Comparison of ENCODE assay signal across 21 cellular contexts in the genomic region with DNA sequence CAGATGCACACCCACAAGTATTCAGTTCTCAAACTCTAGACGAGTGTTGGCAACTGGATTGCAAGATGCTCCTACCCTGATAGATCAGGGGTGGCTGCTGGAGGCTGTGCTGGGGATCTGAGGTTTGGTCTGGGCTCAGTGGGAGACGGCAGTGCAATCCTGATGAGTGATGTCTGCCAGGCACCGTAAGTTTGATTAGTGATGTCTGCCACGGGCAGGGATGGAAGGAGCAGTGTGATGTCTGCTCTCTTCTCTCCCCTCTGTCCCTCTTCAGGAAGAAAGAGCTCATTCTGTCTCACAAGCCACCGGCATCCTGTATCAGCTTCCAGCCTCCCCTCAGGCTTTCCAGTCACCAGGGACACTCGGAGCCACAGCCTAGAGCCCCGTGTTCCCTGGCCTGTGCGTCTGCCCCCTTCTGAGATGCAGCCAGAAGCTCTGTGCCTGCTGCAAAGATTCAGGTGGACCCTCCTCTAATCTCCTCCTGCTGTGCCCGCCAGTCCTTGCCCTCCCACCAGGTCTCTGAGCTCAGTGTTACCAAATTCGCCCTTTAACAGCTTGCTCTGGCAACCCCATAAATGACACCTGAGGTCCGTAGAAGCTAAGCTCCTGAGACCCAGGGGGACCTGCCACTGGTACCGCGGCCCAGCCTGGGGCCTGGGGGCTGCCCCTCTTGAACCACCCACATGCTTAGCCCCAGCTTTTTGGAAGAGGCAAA. TPM values are rescaled to one million over a fixed set of nuclear protein-coding genes. Genes with fewer than 3 reads are reported as not detected.
DNase-seq lines count a peak whose midpoint lies in the region; ATAC-seq and TF ChIP-seq lines count a peak whose summit lies in the region.
"Had no signal": no experiment of that assay in that cellular context is flagged by ENCODE, and none has a peak within 500 bp of the region (broad histone marks: within the 10 kb centered on the region; RNA-seq: fewer than 3 reads in every experiment).

No MANE protein-coding gene starts in this region.

- H3K9ac ChIP-seq in iPS-15b (ENCODE audit: low read depth, low read length): peak overlapping the region; percentile 54
- H3K9ac ChIP-seq: BLaER1 had no signal

- no peaks in the 10 kb centered on the region for H3K36me3 Mint-ChIP-seq in activated T-cell treated with anti-CD3 and anti-CD28 coated beads, Interleukin-2, amount 50 U/mL, for 24 hours (ENCODE audit: low read depth)
- H3K36me3 Mint-ChIP-seq in WTC11 (peaks cover 8% of the 10 kb centered on the region), type B pancreatic cell (peaks cover 9% of the 10 kb centered on the region)

- no peak overlapping the region for H3K4me3 Mint-ChIP-seq in activated T-cell treated with anti-CD3 and anti-CD28 coated beads, Interleukin-2, amount 50 U/mL, for 24 hours
- no peak overlapping the region for H3K4me3 Mint-ChIP-seq in WTC11
- H3K4me3 Mint-ChIP-seq in type B pancreatic cell: no peak overlapping the region
- H3K4me3 Mint-ChIP-seq: naive thymus-derived CD4-positive, alpha-beta T cell had no signal

- no peaks in the 10 kb centered on the region for H3K9me3 Mint-ChIP-seq in activated T-cell treated with anti-CD3 and anti-CD28 coated beads, Interleukin-2, amount 50 U/mL, for 24 hours
- H3K9me3 Mint-ChIP-seq in WTC11 (no peaks in the 10 kb centered on the region), type B pancreatic cell (no peaks in the 10 kb centered on the region)
- H3K9me3 Mint-ChIP-seq: naive thymus-derived CD4-positive, alpha-beta T cell had no signal

- no peak overlapping the region for H3K4me3 ChIP-seq in iPS-15b (ENCODE audit: low read depth, low read length)
- H3K4me3 ChIP-seq: BLaER1, ovary, upper lobe of right lung had no signal

- peaks cover 8% of the 10 kb centered on the region for H3K4me1 ChIP-seq in iPS-15b (ENCODE audit: control insufficient read depth, insufficient read depth, low read length)
- H3K4me1 ChIP-seq: upper lobe of right lung had no signal

- H3K4me1 Mint-ChIP-seq in activated T-cell treated with anti-CD3 and anti-CD28 coated beads, Interleukin-2, amount 50 U/mL, for 24 hours (ENCODE audit: low read depth): no peaks in the 10 kb centered on the region
- H3K4me1 Mint-ChIP-seq in WTC11 (peaks cover 28% of the 10 kb centered on the region), type B pancreatic cell (ENCODE audit: unreplicated experiment) (peaks cover 17% of the 10 kb centered on the region)

- no peak for DNase-seq in activated T-cell treated with anti-CD3 and anti-CD28 coated beads, Interleukin-2, amount 50 U/mL, for 24 hours
- DNase-seq in activated T-cell treated with anti-CD3 and anti-CD28 coated beads for 4 hours (no peak), WTC11 (ENCODE audit: low spot score) (no peak), type B pancreatic cell (ENCODE audit: extremely low spot score, unreplicated experiment) (no peak), posterior vena cava (ENCODE audit: low spot score) (no peak), OCI-M2 (lab: John Stamatoyannopoulos, UW; ENCODE audit: unreplicated experiment) (no peak)
- DNase-seq in stimulated activated CD4-positive, alpha-beta T cell treated with anti-CD3 and anti-CD28 coated beads, Interleukin-1b, Interleukin-23, amount 100 ng/mL, for 48 hours: no peak
- DNase-seq: Calu3; effector memory CD4-positive, alpha-beta T cell; HCEC 1CT; naive thymus-derived CD4-positive, alpha-beta T cell; NCI-H1092; NCI-H2029; NCI-H510A; ovary; stimulated activated CD4-positive, alpha-beta T cell treated with anti-CD3 and anti-CD28 coated beads, Interleukin-12 subunit alpha, Interleukin-12 subunit beta, amount 100 ng/mL, for 4 hours; T-helper 2 cell; upper lobe of right lung had no signal

- TF ChIP-seq CTCF in WTC11 (IDR thresholded peaks at IDR 0.05) (no peak), type B pancreatic cell (conservative IDR thresholded peaks at IDR 0.05) (no peak)

- peaks cover 15% of the 10 kb centered on the region for H3K36me3 ChIP-seq in iPS-15b (ENCODE audit: control insufficient read depth, insufficient read depth, low read length)
- H3K36me3 ChIP-seq: ovary had no signal

- H3K27ac Mint-ChIP-seq in activated T-cell treated with anti-CD3 and anti-CD28 coated beads, Interleukin-2, amount 50 U/mL, for 24 hours: peak overlapping the region; percentile 48
- H3K27ac Mint-ChIP-seq in WTC11 (peak overlapping the region; percentile 27; the same call in 1 of the 2 replicates), type B pancreatic cell (peak overlapping the region; percentile 61)

- H3K9me3 ChIP-seq in iPS-15b (ENCODE audit: control insufficient read depth, insufficient read depth, low read length): no peaks in the 10 kb centered on the region
- H3K9me3 ChIP-seq: BLaER1, ovary, upper lobe of right lung had no signal

- intact Hi-C loops in posterior vena cava (cut with DNase I): loop anchor here in 1 of 2 donors (10.0 kb wide), 1 partner anchor 364 kb away; no protein-coding TSS in a partner anchor

- no peaks in the 10 kb centered on the region for H3K27me3 Mint-ChIP-seq in activated T-cell treated with anti-CD3 and anti-CD28 coated beads, Interleukin-2, amount 50 U/mL, for 24 hours
- H3K27me3 Mint-ChIP-seq in WTC11 (ENCODE audit: low read depth) (no peaks in the 10 kb centered on the region; the same call in 1 of the 2 replicates), type B pancreatic cell (no peaks in the 10 kb centered on the region)
- H3K27me3 Mint-ChIP-seq: naive thymus-derived CD4-positive, alpha-beta T cell had no signal

- no peaks in the 10 kb centered on the region for H3K27me3 ChIP-seq in iPS-15b (ENCODE audit: control insufficient read depth, insufficient read depth, low read length)
- H3K27me3 ChIP-seq: BLaER1, ovary, upper lobe of right lung had no signal

- CTCF ChIA-PET in WTC11 (lab: Charles Lee): interaction anchor here (0.6 to 8.3 kb wide), 22 partner anchors 8 to 314 kb away, joined by 3 to 221 read pairs (median 4); no protein-coding TSS in a partner anchor

- ATAC-seq in WTC11: no peak
- ATAC-seq: naive thymus-derived CD4-positive, alpha-beta T cell; right cardiac atrium; upper lobe of right lung had no signal

- POLR2A ChIA-PET in WTC11 (lab: Charles Lee): interaction anchor here (1.0 to 2.3 kb wide), 2 partner anchors 14 to 175 kb away, joined by 3 to 10 read pairs; no protein-coding TSS in a partner anchor

TF ChIP-seq in WTC11, 78 proteins besides CTCF, POLR2A, EP300 and RAD21 (continues in another document):
- no peak for TF ChIP-seq ETV6 (CRISPR knock-in tag; IDR thresholded peaks at IDR 0.05)
- no peak for TF ChIP-seq ZNF317 (CRISPR knock-in tag; IDR thresholded peaks at IDR 0.05; ENCODE audit: borderline replicate concordance, low read depth)
- TF ChIP-seq, protein P1, sequence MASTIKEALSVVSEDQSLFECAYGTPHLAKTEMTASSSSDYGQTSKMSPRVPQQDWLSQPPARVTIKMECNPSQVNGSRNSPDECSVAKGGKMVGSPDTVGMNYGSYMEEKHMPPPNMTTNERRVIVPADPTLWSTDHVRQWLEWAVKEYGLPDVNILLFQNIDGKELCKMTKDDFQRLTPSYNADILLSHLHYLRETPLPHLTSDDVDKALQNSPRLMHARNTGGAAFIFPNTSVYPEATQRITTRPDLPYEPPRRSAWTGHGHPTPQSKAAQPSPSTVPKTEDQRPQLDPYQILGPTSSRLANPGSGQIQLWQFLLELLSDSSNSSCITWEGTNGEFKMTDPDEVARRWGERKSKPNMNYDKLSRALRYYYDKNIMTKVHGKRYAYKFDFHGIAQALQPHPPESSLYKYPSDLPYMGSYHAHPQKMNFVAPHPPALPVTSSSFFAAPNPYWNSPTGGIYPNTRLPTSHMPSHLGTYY (CRISPR knock-in tag; IDR thresholded peaks at IDR 0.05): no peak
- TF ChIP-seq, protein P2, sequence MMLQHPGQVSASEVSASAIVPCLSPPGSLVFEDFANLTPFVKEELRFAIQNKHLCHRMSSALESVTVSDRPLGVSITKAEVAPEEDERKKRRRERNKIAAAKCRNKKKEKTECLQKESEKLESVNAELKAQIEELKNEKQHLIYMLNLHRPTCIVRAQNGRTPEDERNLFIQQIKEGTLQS (CRISPR knock-in tag; conservative IDR thresholded peaks at IDR 0.05): no peak
- TF ChIP-seq, protein P3, sequence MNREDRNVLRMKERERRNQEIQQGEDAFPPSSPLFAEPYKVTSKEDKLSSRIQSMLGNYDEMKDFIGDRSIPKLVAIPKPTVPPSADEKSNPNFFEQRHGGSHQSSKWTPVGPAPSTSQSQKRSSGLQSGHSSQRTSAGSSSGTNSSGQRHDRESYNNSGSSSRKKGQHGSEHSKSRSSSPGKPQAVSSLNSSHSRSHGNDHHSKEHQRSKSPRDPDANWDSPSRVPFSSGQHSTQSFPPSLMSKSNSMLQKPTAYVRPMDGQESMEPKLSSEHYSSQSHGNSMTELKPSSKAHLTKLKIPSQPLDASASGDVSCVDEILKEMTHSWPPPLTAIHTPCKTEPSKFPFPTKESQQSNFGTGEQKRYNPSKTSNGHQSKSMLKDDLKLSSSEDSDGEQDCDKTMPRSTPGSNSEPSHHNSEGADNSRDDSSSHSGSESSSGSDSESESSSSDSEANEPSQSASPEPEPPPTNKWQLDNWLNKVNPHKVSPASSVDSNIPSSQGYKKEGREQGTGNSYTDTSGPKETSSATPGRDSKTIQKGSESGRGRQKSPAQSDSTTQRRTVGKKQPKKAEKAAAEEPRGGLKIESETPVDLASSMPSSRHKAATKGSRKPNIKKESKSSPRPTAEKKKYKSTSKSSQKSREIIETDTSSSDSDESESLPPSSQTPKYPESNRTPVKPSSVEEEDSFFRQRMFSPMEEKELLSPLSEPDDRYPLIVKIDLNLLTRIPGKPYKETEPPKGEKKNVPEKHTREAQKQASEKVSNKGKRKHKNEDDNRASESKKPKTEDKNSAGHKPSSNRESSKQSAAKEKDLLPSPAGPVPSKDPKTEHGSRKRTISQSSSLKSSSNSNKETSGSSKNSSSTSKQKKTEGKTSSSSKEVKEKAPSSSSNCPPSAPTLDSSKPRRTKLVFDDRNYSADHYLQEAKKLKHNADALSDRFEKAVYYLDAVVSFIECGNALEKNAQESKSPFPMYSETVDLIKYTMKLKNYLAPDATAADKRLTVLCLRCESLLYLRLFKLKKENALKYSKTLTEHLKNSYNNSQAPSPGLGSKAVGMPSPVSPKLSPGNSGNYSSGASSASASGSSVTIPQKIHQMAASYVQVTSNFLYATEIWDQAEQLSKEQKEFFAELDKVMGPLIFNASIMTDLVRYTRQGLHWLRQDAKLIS (CRISPR knock-in tag; IDR thresholded peaks at IDR 0.05; ENCODE audit: borderline replicate concordance): no peak
- no peak for TF ChIP-seq MXD4 (CRISPR knock-in tag; IDR thresholded peaks at IDR 0.05; ENCODE audit: borderline replicate concordance)
- TF ChIP-seq HMGA2 (CRISPR knock-in tag; IDR thresholded peaks at IDR 0.05): no peak
- TF ChIP-seq MYBL2 (CRISPR knock-in tag; IDR thresholded peaks at IDR 0.05): no peak

RNA-seq across cellular contexts. Expression of a gene that starts 19.9 kb away (rescaled TPM):
- 42.4 to 44.2 TPM (median 42.9 TPM) in 3 replicates for total RNA-seq in WTC11 (2021)
- total RNA-seq in type B pancreatic cell (ENCODE audit: low replicate concordance): 38.2 and 72.4 TPM in 2 replicates
- 100 to 1,000 TPM; 107 to 186 TPM for total RNA-seq in posterior vena cava
